Comparison of ENCODE assay signal across 16 cellular contexts in genomic region chr6:4350571-4351505, GRCh38.
DNase-seq lines count a peak whose midpoint lies in the region; ATAC-seq, FAIRE-seq and TF ChIP-seq lines count a peak whose summit lies in the region.
"Had no signal": no experiment of that assay in that cellular context is flagged by ENCODE, and none has a peak within 500 bp of the region (broad histone marks: within the 10 kb centered on the region; RNA-seq: fewer than 3 reads in every experiment).

No MANE protein-coding gene starts in this region.

- TF ChIP-seq POLR2A in A549 (IDR thresholded peaks at IDR 0.05; ENCODE audit: low read length): no peak

- intact Hi-C loops in Calu3 (cut with micrococcal nuclease; ENCODE audit: unreplicated experiment): no loop called here

- no peaks in the 10 kb centered on the region for H3K36me3 Mint-ChIP-seq in Calu3 (ENCODE audit: insufficient read depth, unreplicated experiment)
- H3K36me3 Mint-ChIP-seq: activated naive CD8-positive, alpha-beta T cell treated with anti-CD3 and anti-CD28 coated beads, Interleukin-2, amount 10 ng/mL, durations not matched to agents 7 days and 5 days had no signal

- H3K9me3 ChIP-seq in A549 (no peaks in the 10 kb centered on the region), mesodermal cell (ENCODE audit: control insufficient read depth, low read length) (no peaks in the 10 kb centered on the region)
- H3K9me3 ChIP-seq: neutrophil had no signal

- no peak overlapping the region for H3K4me3 Mint-ChIP-seq in Calu3 (ENCODE audit: low read depth, unreplicated experiment)
- H3K4me3 Mint-ChIP-seq: activated naive CD8-positive, alpha-beta T cell treated with anti-CD3 and anti-CD28 coated beads, Interleukin-2, amount 10 ng/mL, durations not matched to agents 7 days and 5 days; T-helper 1 cell treated with Interleukin-12 subunit alpha and Interleukin-12 subunit beta and Interleukin-4 antibody, amounts not matched to agents 30 μg/mL and 1 μg/mL, for 36 hours had no signal

- POLR2A ChIA-PET in A549 (lab: Yijun Ruan, JAX): interaction anchor here (0.5 to 1.6 kb wide), 2 partner anchors 32 to 426 kb away, joined by 3 to 8 read pairs; partner anchors contain the start of gene CDYL

- no peak for TF ChIP-seq RAD21 in A549 (conservative IDR thresholded peaks at IDR 0.05 in 1 of 2, IDR thresholded peaks at IDR 0.05 in 1 of 2)

- H3K36me3 ChIP-seq in mesodermal cell (ENCODE audit: control insufficient read depth, insufficient read depth, low read length): no peaks in the 10 kb centered on the region
- H3K36me3 ChIP-seq: neutrophil had no signal

- H3K27ac ChIP-seq in A549: peak overlapping the region; percentile 89 to 93
- peak overlapping the region; percentile 63 for H3K27ac ChIP-seq in epithelial cell of prostate
- H3K27ac ChIP-seq in mesodermal cell (ENCODE audit: low read depth, low read length, severe bottlenecking): peak overlapping the region; percentile 93
- H3K27ac ChIP-seq: neutrophil had no signal

- H3K27me3 Mint-ChIP-seq in Calu3 (ENCODE audit: unreplicated experiment): peaks cover 27% of the 10 kb centered on the region

- H3K4me3 ChIP-seq in A549 (no peak overlapping the region), mesodermal cell (ENCODE audit: extremely low read depth, insufficient read depth, low read length, poor library complexity, severe bottlenecking) (no peak overlapping the region)

- peak overlapping the region; percentile 78 for H3K4me2 ChIP-seq in A549

- FAIRE-seq in A549 (lab: Jason Lieb, UNC): no peak
- FAIRE-seq: endometrium, G401.6, islet of Langerhans had no signal

- CTCF ChIA-PET in A549 (lab: Yijun Ruan, JAX): interaction anchor here (0.9 to 1.5 kb wide), 2 partner anchors 25 to 34 kb away, joined by 3 to 7 read pairs; no protein-coding TSS in a partner anchor
- CTCF ChIA-PET in Calu3 (lab: Charles Lee): interaction anchor here (1.3 kb wide), 1 partner anchor 18 kb away, joined by 4 read pairs; no protein-coding TSS in a partner anchor

- no peak for DNase-seq in A549 (ENCODE audit: low read depth in 1 of 2, low spot score in 1 of 2)
- peak; percentile 49 for DNase-seq in RPMI7951 (ENCODE audit: low read depth)
- DNase-seq in epithelial cell of prostate (ENCODE audit: low read depth, low spot score): no peak
- DNase-seq in NCI-H82 treated with DMSO at 0.1 percent for 48 hours (lab: John Stamatoyannopoulos, UW; ENCODE audit: unreplicated experiment): no peak
- DNase-seq in Calu3: no peak
- DNase-seq in T-helper 1 cell: no peak
- no peak for DNase-seq in C1 segment of cervical spinal cord (lab: John Stamatoyannopoulos, UW)
- DNase-seq: activated naive CD8-positive, alpha-beta T cell treated with anti-CD3 and anti-CD28 coated beads, Interleukin-2, amount 10 ng/mL, durations not matched to agents 7 days and 5 days; NCI-H1417; stimulated activated CD4-positive, alpha-beta T cell treated with anti-CD3 and anti-CD28 coated beads, Interleukin-4, amount 100 ng/mL, for 4 hours had no signal

- 94% methylated on average over 7 of the region's 8 CpGs for WGBS in A549 (ENCODE audit: missing lambda C conversion rate)
- WGBS in mesodermal cell (ENCODE audit: insufficient coverage in 2 of 2), 2 experiments: 80 to 82% methylated on average over 6 to 7 of the region's 8 CpGs

- H3K9me3 Mint-ChIP-seq in Calu3 (ENCODE audit: low read depth, unreplicated experiment): no peaks in the 10 kb centered on the region
- H3K9me3 Mint-ChIP-seq: activated naive CD8-positive, alpha-beta T cell treated with anti-CD3 and anti-CD28 coated beads, Interleukin-2, amount 10 ng/mL, durations not matched to agents 7 days and 5 days; T-helper 1 cell treated with Interleukin-12 subunit alpha and Interleukin-12 subunit beta and Interleukin-4 antibody, amounts not matched to agents 30 μg/mL and 1 μg/mL, for 36 hours had no signal

- BruUV-seq in Calu3 (replicated peaks; lab: Mats Ljungman, UMichigan): no TSS peak

- peaks cover 44% of the 10 kb centered on the region for H3K4me1 ChIP-seq in A549
- H3K4me1 ChIP-seq in mesodermal cell (ENCODE audit: control insufficient read depth, insufficient read depth, low read length, poor library complexity, severe bottlenecking): peaks cover 40% of the 10 kb centered on the region

- H3K4me1 Mint-ChIP-seq in Calu3 (ENCODE audit: low read depth, unreplicated experiment): peaks cover 22% of the 10 kb centered on the region
- H3K4me1 Mint-ChIP-seq: activated naive CD8-positive, alpha-beta T cell treated with anti-CD3 and anti-CD28 coated beads, Interleukin-2, amount 10 ng/mL, durations not matched to agents 7 days and 5 days had no signal

- no peak overlapping the region for H3K27ac Mint-ChIP-seq in Calu3 (ENCODE audit: unreplicated experiment)
- H3K27ac Mint-ChIP-seq: activated naive CD8-positive, alpha-beta T cell treated with anti-CD3 and anti-CD28 coated beads, Interleukin-2, amount 10 ng/mL, durations not matched to agents 7 days and 5 days; T-helper 1 cell treated with Interleukin-12 subunit alpha and Interleukin-12 subunit beta and Interleukin-4 antibody, amounts not matched to agents 30 μg/mL and 1 μg/mL, for 36 hours had no signal

- TF ChIP-seq CTCF in A549 (IDR thresholded peaks at IDR 0.05) (no peak), Calu3 (IDR thresholded peaks at IDR 0.05; ENCODE audit: unreplicated experiment) (no peak)

- ATAC-seq in A549: no peak

- no peak for TF ChIP-seq EP300 in A549 (IDR thresholded peaks at IDR 0.05)

TF ChIP-seq in A549, 52 proteins besides CTCF, POLR2A, EP300 and RAD21:
- TF ChIP-seq, protein P1, sequence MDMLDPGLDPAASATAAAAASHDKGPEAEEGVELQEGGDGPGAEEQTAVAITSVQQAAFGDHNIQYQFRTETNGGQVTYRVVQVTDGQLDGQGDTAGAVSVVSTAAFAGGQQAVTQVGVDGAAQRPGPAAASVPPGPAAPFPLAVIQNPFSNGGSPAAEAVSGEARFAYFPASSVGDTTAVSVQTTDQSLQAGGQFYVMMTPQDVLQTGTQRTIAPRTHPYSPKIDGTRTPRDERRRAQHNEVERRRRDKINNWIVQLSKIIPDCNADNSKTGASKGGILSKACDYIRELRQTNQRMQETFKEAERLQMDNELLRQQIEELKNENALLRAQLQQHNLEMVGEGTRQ (IDR thresholded peaks at IDR 0.05): no peak
- TF ChIP-seq NR3C1 (IDR thresholded peaks at IDR 0.05): no peak
- no peak for TF ChIP-seq SREBF2 (IDR thresholded peaks at IDR 0.05)
- no peak for TF ChIP-seq FOSL2 (IDR thresholded peaks at IDR 0.05)
- no peak for TF ChIP-seq FOSL2 (CRISPR knock-in tag; IDR thresholded peaks at IDR 0.05)
- TF ChIP-seq HES2 (IDR thresholded peaks at IDR 0.05): no peak
- TF ChIP-seq, protein P2, sequence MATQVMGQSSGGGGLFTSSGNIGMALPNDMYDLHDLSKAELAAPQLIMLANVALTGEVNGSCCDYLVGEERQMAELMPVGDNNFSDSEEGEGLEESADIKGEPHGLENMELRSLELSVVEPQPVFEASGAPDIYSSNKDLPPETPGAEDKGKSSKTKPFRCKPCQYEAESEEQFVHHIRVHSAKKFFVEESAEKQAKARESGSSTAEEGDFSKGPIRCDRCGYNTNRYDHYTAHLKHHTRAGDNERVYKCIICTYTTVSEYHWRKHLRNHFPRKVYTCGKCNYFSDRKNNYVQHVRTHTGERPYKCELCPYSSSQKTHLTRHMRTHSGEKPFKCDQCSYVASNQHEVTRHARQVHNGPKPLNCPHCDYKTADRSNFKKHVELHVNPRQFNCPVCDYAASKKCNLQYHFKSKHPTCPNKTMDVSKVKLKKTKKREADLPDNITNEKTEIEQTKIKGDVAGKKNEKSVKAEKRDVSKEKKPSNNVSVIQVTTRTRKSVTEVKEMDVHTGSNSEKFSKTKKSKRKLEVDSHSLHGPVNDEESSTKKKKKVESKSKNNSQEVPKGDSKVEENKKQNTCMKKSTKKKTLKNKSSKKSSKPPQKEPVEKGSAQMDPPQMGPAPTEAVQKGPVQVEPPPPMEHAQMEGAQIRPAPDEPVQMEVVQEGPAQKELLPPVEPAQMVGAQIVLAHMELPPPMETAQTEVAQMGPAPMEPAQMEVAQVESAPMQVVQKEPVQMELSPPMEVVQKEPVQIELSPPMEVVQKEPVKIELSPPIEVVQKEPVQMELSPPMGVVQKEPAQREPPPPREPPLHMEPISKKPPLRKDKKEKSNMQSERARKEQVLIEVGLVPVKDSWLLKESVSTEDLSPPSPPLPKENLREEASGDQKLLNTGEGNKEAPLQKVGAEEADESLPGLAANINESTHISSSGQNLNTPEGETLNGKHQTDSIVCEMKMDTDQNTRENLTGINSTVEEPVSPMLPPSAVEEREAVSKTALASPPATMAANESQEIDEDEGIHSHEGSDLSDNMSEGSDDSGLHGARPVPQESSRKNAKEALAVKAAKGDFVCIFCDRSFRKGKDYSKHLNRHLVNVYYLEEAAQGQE (IDR thresholded peaks at IDR 0.05): no peak
- no peak for TF ChIP-seq MAFK (IDR thresholded peaks at IDR 0.05; ENCODE audit: partially characterized antibody)
- no peak for TF ChIP-seq JUN (IDR thresholded peaks at IDR 0.05)
- TF ChIP-seq, protein P3, sequence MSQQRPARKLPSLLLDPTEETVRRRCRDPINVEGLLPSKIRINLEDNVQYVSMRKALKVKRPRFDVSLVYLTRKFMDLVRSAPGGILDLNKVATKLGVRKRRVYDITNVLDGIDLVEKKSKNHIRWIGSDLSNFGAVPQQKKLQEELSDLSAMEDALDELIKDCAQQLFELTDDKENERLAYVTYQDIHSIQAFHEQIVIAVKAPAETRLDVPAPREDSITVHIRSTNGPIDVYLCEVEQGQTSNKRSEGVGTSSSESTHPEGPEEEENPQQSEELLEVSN (IDR thresholded peaks at IDR 0.05; ENCODE audit: borderline replicate concordance, low read depth): no peak
- TF ChIP-seq RCOR1 (IDR thresholded peaks at IDR 0.05; ENCODE audit: low read depth, low read length): no peak
- TF ChIP-seq PHF8 (IDR thresholded peaks at IDR 0.05; ENCODE audit: borderline replicate concordance, low read depth): no peak
TF ChIP-seq in A549: peak in this region for 0.
